12 cellular contexts compared by ENCODE assay signal in genomic region chr4:190022614-190023281, GRCh38. TPM values are rescaled to one million over a fixed set of nuclear protein-coding genes. Genes with fewer than 3 reads are reported as not detected.
DNase-seq lines count a peak whose midpoint lies in the region; ATAC-seq and TF ChIP-seq lines count a peak whose summit lies in the region.
"Not testable (repeated sequence)": the region's sequence is repeated elsewhere in the genome, so short reads cannot be mapped to it uniquely, and the experiment has no call there.
"Had no signal": no experiment of that assay in that cellular context is flagged by ENCODE, and none has a peak within 500 bp of the region (broad histone marks: within the 10 kb centered on the region; RNA-seq: fewer than 3 reads in every experiment).

No MANE protein-coding gene starts in this region.

- CTCF ChIA-PET in CD4-positive, alpha-beta memory T cell (lab: Charles Lee; ENCODE audit: partially characterized antibody); activated CD4-positive, alpha-beta memory T cell treated with anti-CD3 and anti-CD28 coated beads, Interleukin-2, amount 10 ng/mL, durations not matched to agents 7 days and 5 days (lab: Charles Lee): not testable (repeated sequence)

- intact Hi-C loops in CD4-positive, alpha-beta memory T cell (cut with micrococcal nuclease); esophagus squamous epithelium (cut with DNase I): not testable (repeated sequence)

- not testable (repeated sequence) for DNase-seq in CD4-positive, alpha-beta memory T cell; activated CD4-positive, alpha-beta memory T cell treated with anti-CD3 and anti-CD28 coated beads, Interleukin-2, amount 10 ng/mL, durations not matched to agents 7 days and 5 days; activated naive CD8-positive, alpha-beta T cell treated with anti-CD3 and anti-CD28 coated beads, Interleukin-2, amount 50 U/mL, for 24 hours; esophagus squamous epithelium (lab: John Stamatoyannopoulos, UW); memory B cell (ENCODE audit: low spot score in 2 of 2)
- DNase-seq in HK-2 (ENCODE audit: unreplicated experiment): peak; percentile 48
- peak; percentile 26 for DNase-seq in stimulated activated CD4-positive, alpha-beta T cell treated with anti-CD3 and anti-CD28 coated beads, Interleukin-15, amount 100 ng/mL, for 24 hours

- peak; percentile 40 for ATAC-seq in GM21526 (IDR thresholded peaks at IDR 0.05; ENCODE audit: low FRiP score, unreplicated experiment)
- peak; percentile 57 for ATAC-seq in activated naive CD8-positive, alpha-beta T cell treated with anti-CD3 and anti-CD28 coated beads, Interleukin-2, amount 50 U/mL, for 24 hours
- ATAC-seq in memory B cell (ENCODE audit: low read depth): peak; percentile 35

- POLR2A ChIA-PET in CD4-positive, alpha-beta memory T cell (lab: Charles Lee; ENCODE audit: partially characterized antibody); activated CD4-positive, alpha-beta memory T cell treated with anti-CD3 and anti-CD28 coated beads, Interleukin-2, amount 10 ng/mL, durations not matched to agents 7 days and 5 days (lab: Charles Lee): not testable (repeated sequence)

- not testable (repeated sequence) for H3K27me3 ChIP-seq in CD4-positive, alpha-beta memory T cell (ENCODE audit: insufficient read depth, low read length)
- H3K27me3 ChIP-seq in esophagus squamous epithelium: peaks cover 0 to 58% (median 12%) of the 10 kb centered on the region in 4 donors

- not testable (repeated sequence) for H3K4me3 ChIP-seq in CD4-positive, alpha-beta memory T cell (ENCODE audit: low read length in 2 of 2)
- H3K4me3 ChIP-seq in esophagus squamous epithelium: peak overlapping the region in 3 of 4 donors; percentile 34 to 53 (median 35)

- TF ChIP-seq CTCF in esophagus squamous epithelium (IDR thresholded peaks at IDR 0.05): not testable (repeated sequence)

- H3K4me1 Mint-ChIP-seq in CD4-positive, alpha-beta memory T cell: peaks cover 18 to 33% (median 22%) of the 10 kb centered on the region in 4 donors
- H3K4me1 Mint-ChIP-seq in activated CD4-positive, alpha-beta memory T cell treated with anti-CD3 and anti-CD28 coated beads, Interleukin-2, amount 10 ng/mL, durations not matched to agents 7 days and 5 days: peaks cover 23% of the 10 kb centered on the region
- peaks cover 15% of the 10 kb centered on the region for H3K4me1 Mint-ChIP-seq in activated naive CD8-positive, alpha-beta T cell treated with anti-CD3 and anti-CD28 coated beads, Interleukin-2, amount 50 U/mL, for 24 hours
- peaks cover 15% of the 10 kb centered on the region for H3K4me1 Mint-ChIP-seq in memory B cell

- peak overlapping the region; percentile 78 to 90 (median 84) for H3K4me3 Mint-ChIP-seq in CD4-positive, alpha-beta memory T cell
- H3K4me3 Mint-ChIP-seq in activated CD4-positive, alpha-beta memory T cell treated with anti-CD3 and anti-CD28 coated beads, Interleukin-2, amount 10 ng/mL, durations not matched to agents 7 days and 5 days: peak overlapping the region; percentile 59
- peak overlapping the region; percentile 8 for H3K4me3 Mint-ChIP-seq in activated naive CD8-positive, alpha-beta T cell treated with anti-CD3 and anti-CD28 coated beads, Interleukin-2, amount 50 U/mL, for 24 hours
- H3K4me3 Mint-ChIP-seq in memory B cell: peak overlapping the region; percentile 77

- not testable (repeated sequence) for TF ChIP-seq POLR2A in esophagus squamous epithelium (IDR thresholded peaks at IDR 0.05)

- 20 to 33% methylated on average over 1 to 16 of the region's 47 CpGs for WGBS in esophagus squamous epithelium, 2 donors

- H3K9me3 ChIP-seq in CD4-positive, alpha-beta memory T cell (ENCODE audit: control insufficient read depth in 1 of 2, low read length in 2 of 2); esophagus squamous epithelium: not testable (repeated sequence)

- H3K27ac ChIP-seq in CD4-positive, alpha-beta memory T cell (ENCODE audit: low read depth, low read length); esophagus squamous epithelium: not testable (repeated sequence)

- H3K27me3 Mint-ChIP-seq in CD4-positive, alpha-beta memory T cell: peaks cover 29 to 32% of the 10 kb centered on the region in 2 donors
- H3K27me3 Mint-ChIP-seq in activated CD4-positive, alpha-beta memory T cell treated with anti-CD3 and anti-CD28 coated beads, Interleukin-2, amount 10 ng/mL, durations not matched to agents 7 days and 5 days: peaks cover 34% of the 10 kb centered on the region
- H3K27me3 Mint-ChIP-seq in activated naive CD8-positive, alpha-beta T cell treated with anti-CD3 and anti-CD28 coated beads, Interleukin-2, amount 50 U/mL, for 24 hours: peaks cover 40% of the 10 kb centered on the region
- peaks cover 23% of the 10 kb centered on the region for H3K27me3 Mint-ChIP-seq in memory B cell

- H3K36me3 ChIP-seq in CD4-positive, alpha-beta memory T cell (ENCODE audit: insufficient read depth, low read length); esophagus squamous epithelium: not testable (repeated sequence)

- not testable (repeated sequence) for H3K9me3 Mint-ChIP-seq in CD4-positive, alpha-beta memory T cell; activated CD4-positive, alpha-beta memory T cell treated with anti-CD3 and anti-CD28 coated beads, Interleukin-2, amount 10 ng/mL, durations not matched to agents 7 days and 5 days; activated naive CD8-positive, alpha-beta T cell treated with anti-CD3 and anti-CD28 coated beads, Interleukin-2, amount 50 U/mL, for 24 hours; memory B cell

- peaks cover 19% of the 10 kb centered on the region for H3K4me1 ChIP-seq in CD4-positive, alpha-beta memory T cell (ENCODE audit: insufficient read depth, low read length)
- H3K4me1 ChIP-seq in esophagus squamous epithelium: peaks cover 8 to 43% (median 10%) of the 10 kb centered on the region in 3 donors

- H3K36me3 Mint-ChIP-seq in CD4-positive, alpha-beta memory T cell; activated naive CD8-positive, alpha-beta T cell treated with anti-CD3 and anti-CD28 coated beads, Interleukin-2, amount 50 U/mL, for 24 hours (ENCODE audit: low read depth); memory B cell: not testable (repeated sequence)
- peaks cover 11% of the 10 kb centered on the region for H3K36me3 Mint-ChIP-seq in activated CD4-positive, alpha-beta memory T cell treated with anti-CD3 and anti-CD28 coated beads, Interleukin-2, amount 10 ng/mL, durations not matched to agents 7 days and 5 days (ENCODE audit: low read depth)

- peak overlapping the region in 1 of 7 donors; percentile 17 for H3K27ac Mint-ChIP-seq in CD4-positive, alpha-beta memory T cell
- H3K27ac Mint-ChIP-seq in activated CD4-positive, alpha-beta memory T cell treated with anti-CD3 and anti-CD28 coated beads, Interleukin-2, amount 10 ng/mL, durations not matched to agents 7 days and 5 days: peak overlapping the region; percentile 56
- not testable (repeated sequence) for H3K27ac Mint-ChIP-seq in activated naive CD8-positive, alpha-beta T cell treated with anti-CD3 and anti-CD28 coated beads, Interleukin-2, amount 50 U/mL, for 24 hours; memory B cell

RNA-seq across cellular contexts. Expression of gene FRG2, which starts 4.3 kb away (rescaled TPM):
- total RNA-seq in CD4-positive, alpha-beta memory T cell: not detected
- polyA plus RNA-seq in CD4-positive, alpha-beta memory T cell: not detected
- total RNA-seq in activated CD4-positive, alpha-beta memory T cell treated with anti-CD3 and anti-CD28 coated beads, Interleukin-2, amount 10 ng/mL, durations not matched to agents 7 days and 5 days: not detected
- total RNA-seq in esophagus squamous epithelium: not detected
- total RNA-seq: glomerular endothelial cell, posterior vena cava had no signal
- polyA plus RNA-seq: thymus had no signal

RNA-seq across cellular contexts. Expression of gene DBET, which starts 41.6 kb away (rescaled TPM):
- total RNA-seq in CD4-positive, alpha-beta memory T cell: not detected
- not detected for polyA plus RNA-seq in CD4-positive, alpha-beta memory T cell
- not detected for total RNA-seq in activated CD4-positive, alpha-beta memory T cell treated with anti-CD3 and anti-CD28 coated beads, Interleukin-2, amount 10 ng/mL, durations not matched to agents 7 days and 5 days
- total RNA-seq in esophagus squamous epithelium: not detected
- total RNA-seq: glomerular endothelial cell, posterior vena cava, SJCRH30 had no signal
- polyA plus RNA-seq: thymus had no signal

Comparison
In these comparisons a context has a peak if more than half of its experiments do, and no peak if none do; other contexts are left out.
1. H3K4me3 Mint-ChIP-seq: peak in every context shown above with its lines; median percentile 84 in CD4-positive, alpha-beta memory T cell; 77 in memory B cell; 59 in activated CD4-positive, alpha-beta memory T cell treated with anti-CD3 and anti-CD28 coated beads, Interleukin-2, amount 10 ng/mL, durations not matched to agents 7 days and 5 days; 8 in activated naive CD8-positive, alpha-beta T cell treated with anti-CD3 and anti-CD28 coated beads, Interleukin-2, amount 50 U/mL, for 24 hours.